In genomic region chr19:52527954-52528326, GRCh38 we compare ENCODE assay signal across 8 cellular contexts. TPM values are rescaled to one million over a fixed set of nuclear protein-coding genes. Genes with fewer than 3 reads are reported as not detected.
DNase-seq lines count a peak whose midpoint lies in the region; ATAC-seq, FAIRE-seq and TF ChIP-seq lines count a peak whose summit lies in the region.

No MANE protein-coding gene starts in this region.

- H3K36me3 ChIP-seq in CD8-positive, alpha-beta T cell (ENCODE audit: insufficient read depth, low read length): no peaks in the 10 kb centered on the region
- no peaks in the 10 kb centered on the region for H3K36me3 ChIP-seq in GM23338 (ENCODE audit: insufficient read depth)
- H3K36me3 ChIP-seq in Panc1 (ENCODE audit: control insufficient read depth, insufficient read depth, low read length): peaks cover 4% of the 10 kb centered on the region; the same call in 1 of the 2 replicates
- no peaks in the 10 kb centered on the region for H3K36me3 ChIP-seq in H1 (ENCODE audit: control insufficient read depth in 2 of 4, insufficient read depth in 4 of 4, low read length in 3 of 4)
- H3K36me3 ChIP-seq in vagina: no peaks in the 10 kb centered on the region

- POLR2A ChIA-PET in CD8-positive, alpha-beta T cell (lab: Charles Lee): no interaction called here
- POLR2A ChIA-PET in Panc1 (lab: Charles Lee): interaction anchor here (0.6 kb wide), 1 partner anchor 82 kb away, joined by 6 read pairs; no protein-coding TSS in a partner anchor
- POLR2A ChIA-PET in H1 (lab: Charles Lee; ENCODE audit: partially characterized antibody): interaction anchor here (0.7 kb wide), 1 partner anchor 32 kb away, joined by 3 read pairs; no protein-coding TSS in a partner anchor

- H3K56ac ChIP-seq in H1 (replicated peaks; ENCODE audit: insufficient read length, low read depth, low read length): no peak overlapping the region

- peak overlapping the region; percentile 54 to 69 (median 60); a peak in 6 of 7 replicates for H3K9ac ChIP-seq in H1 (replicated peaks in 1 of 4; ENCODE audit: extremely low read depth in 1 of 4, low read depth in 3 of 4, low read length in 3 of 4)

- TF ChIP-seq POLR2A in H1 (IDR thresholded peaks at IDR 0.05; ENCODE audit: control extremely low read depth in 1 of 2, low read depth in 2 of 2, low read length in 2 of 2): no peak; a peak in 1 of 3 replicates
- TF ChIP-seq POLR2A in vagina (IDR thresholded peaks at IDR 0.05): no peak

- peak overlapping the region; percentile 98 for H3K4me3 Mint-ChIP-seq in CD8-positive, alpha-beta T cell
- H3K4me3 Mint-ChIP-seq in GM23338 (peak overlapping the region; percentile 97), mesothelial cell of epicardium (peak overlapping the region; percentile 98)

- no peak for TF ChIP-seq RAD21 in H1 (IDR thresholded peaks at IDR 0.05 in 1 of 2, conservative IDR thresholded peaks at IDR 0.05 in 1 of 2; ENCODE audit: low read depth in 2 of 2, low read length in 2 of 2)

- no peak overlapping the region for H2BK12ac ChIP-seq in H1 (ENCODE audit: low read depth, low read length)

- H4K8ac ChIP-seq in H1 (ENCODE audit: extremely low read depth, insufficient read depth, low read length): peak overlapping the region; percentile 74; the same call in 1 of the 2 replicates

- no peak overlapping the region for H3K14ac ChIP-seq in H1 (ENCODE audit: insufficient read length)

- H3K36me3 Mint-ChIP-seq in CD8-positive, alpha-beta T cell: peaks cover 16% of the 10 kb centered on the region
- H3K36me3 Mint-ChIP-seq in GM23338 (ENCODE audit: low read depth): no peaks in the 10 kb centered on the region; the same call in 2 of the 3 replicates
- no peaks in the 10 kb centered on the region for H3K36me3 Mint-ChIP-seq in mesothelial cell of epicardium

- in situ Hi-C loops in Panc1 (cut with HindIII; ENCODE audit: low pct_unique_long_range_greater_than_20kb, low sequenced_read_pairs): no loop called here

- H4K5ac ChIP-seq in H1 (ENCODE audit: insufficient read length, low read depth, low read length): no peak overlapping the region

- peak overlapping the region; percentile 32 for H3K18ac ChIP-seq in H1 (ENCODE audit: extremely low read depth, low read length)

- H3K4me2 ChIP-seq in GM23338: peak overlapping the region; percentile 93
- H3K4me2 ChIP-seq in H1 (ENCODE audit: insufficient read depth in 1 of 2, low read depth in 2 of 2, low read length in 2 of 2): peak overlapping the region; percentile 66 to 95

- H2AK5ac ChIP-seq in H1 (ENCODE audit: low read depth, low read length): no peak overlapping the region

- no peak overlapping the region for H2BK15ac ChIP-seq in H1 (ENCODE audit: low read length)

- no peak for ATAC-seq in CD8-positive, alpha-beta T cell
- ATAC-seq in GM23338: peak; percentile 54
- peak; percentile 24 for ATAC-seq in Panc1

- no peaks in the 10 kb centered on the region for H3K9me2 ChIP-seq in GM23338 (ENCODE audit: insufficient read depth)

- no peak for DNase-seq in CD8-positive, alpha-beta T cell
- DNase-seq in GM23338 (ENCODE audit: low spot score) (peak; percentile 46), Panc1 (ENCODE audit: low read depth, low spot score) (no peak), H1 (ENCODE audit: low read depth in 1 of 2, low spot score in 2 of 2) (peak in 1 of 2 experiments; percentile 52), mesothelial cell of epicardium (ENCODE audit: low spot score in 2 of 2, unreplicated experiment in 2 of 2) (no peak), vagina (ENCODE audit: extremely low spot score in 2 of 2) (no peak)
- DNase-seq in effector CD8-positive, alpha-beta T cell (lab: John Stamatoyannopoulos, UW): no peak
- no peak for DNase-seq in stimulated activated CD4-positive, alpha-beta T cell treated with anti-CD3 and anti-CD28 coated beads, Interleukin-2, amount 100 ng/mL, for 24 hours

- BruUV-seq in Panc1 (replicated peaks; lab: Mats Ljungman, UMichigan): TSS peak; percentile 89

- H3K4ac ChIP-seq in H1 (replicated peaks; ENCODE audit: insufficient read length, low read depth, low read length): no peak overlapping the region

- 3% methylated on average over 17 of the region's 23 CpGs; no CpG with 5 or more reads in 1 of the 2 experiments for WGBS in H1 (ENCODE audit: extremely low coverage in 1 of 2, insufficient coverage in 1 of 2, insufficient read length in 1 of 2, insufficient replicate concordance in 2 of 2, low coverage in 1 of 2, low lambda C conversion rate in 2 of 2, missing lambda C conversion rate in 1 of 2), 2 experiments

- peak overlapping the region; percentile 89 for H2AFZ ChIP-seq in GM23338
- no peak overlapping the region; the same call in 1 of the 2 replicates for H2AFZ ChIP-seq in H1 (ENCODE audit: low read length)

- H3K9me3 Mint-ChIP-seq in CD8-positive, alpha-beta T cell: no peaks in the 10 kb centered on the region
- no peaks in the 10 kb centered on the region; the same call in 1 of the 3 replicates for H3K9me3 Mint-ChIP-seq in GM23338
- H3K9me3 Mint-ChIP-seq in mesothelial cell of epicardium: no peaks in the 10 kb centered on the region

- H3K4me1 Mint-ChIP-seq in CD8-positive, alpha-beta T cell (ENCODE audit: low read depth): peaks cover 31% of the 10 kb centered on the region
- H3K4me1 Mint-ChIP-seq in GM23338: peaks cover 7% of the 10 kb centered on the region
- H3K4me1 Mint-ChIP-seq in mesothelial cell of epicardium: peaks cover 23% of the 10 kb centered on the region

- TF ChIP-seq EP300 in H1 (IDR thresholded peaks at IDR 0.05; ENCODE audit: borderline replicate concordance in 1 of 2, low read depth in 2 of 2, low read length in 2 of 2): no peak

- H3K79me2 ChIP-seq in GM23338 (replicated peaks; ENCODE audit: insufficient read depth) (peaks cover 15% of the 10 kb centered on the region), H1 (ENCODE audit: control insufficient read depth in 1 of 2, insufficient read depth in 2 of 2, low read length in 2 of 2) (peaks cover 0 to 9% of the 10 kb centered on the region in 2 experiments; a peak in 2 of 4 replicates)

- peaks cover 13% of the 10 kb centered on the region for H3K4me1 ChIP-seq in CD8-positive, alpha-beta T cell (ENCODE audit: insufficient read depth, low read length)
- H3K4me1 ChIP-seq in GM23338 (ENCODE audit: insufficient read depth): peaks cover 6% of the 10 kb centered on the region
- no peaks in the 10 kb centered on the region; the same call in 1 of the 2 replicates for H3K4me1 ChIP-seq in Panc1 (ENCODE audit: control insufficient read depth, insufficient read depth, low read length)
- H3K4me1 ChIP-seq in H1 (replicated peaks in 1 of 4; ENCODE audit: control insufficient read depth in 3 of 4, insufficient read depth in 4 of 4, low read length in 3 of 4): peaks cover 0 to 2% (median 0%) of the 10 kb centered on the region in 4 experiments; a peak in 3 of 7 replicates
- H3K4me1 ChIP-seq in vagina: peaks cover 13% of the 10 kb centered on the region

- H3K23ac ChIP-seq in H1 (ENCODE audit: insufficient read length): no peak overlapping the region

- no peaks in the 10 kb centered on the region; the same call in 1 of the 2 replicates for H4K20me1 ChIP-seq in GM23338 (replicated peaks; ENCODE audit: insufficient read depth)
- H4K20me1 ChIP-seq in H1 (replicated peaks in 1 of 2; ENCODE audit: control insufficient read depth in 1 of 2, insufficient read depth in 2 of 2, low read length in 2 of 2): peaks cover 0 to 2% of the 10 kb centered on the region in 2 experiments

- no peaks in the 10 kb centered on the region for H3K27me3 Mint-ChIP-seq in CD8-positive, alpha-beta T cell (ENCODE audit: low read depth)
- H3K27me3 Mint-ChIP-seq in GM23338 (ENCODE audit: insufficient read depth, low read depth, poor library complexity): peaks cover 10% of the 10 kb centered on the region
- H3K27me3 Mint-ChIP-seq in mesothelial cell of epicardium (ENCODE audit: low read depth): no peaks in the 10 kb centered on the region

- peak overlapping the region; percentile 99 for H3K27ac Mint-ChIP-seq in CD8-positive, alpha-beta T cell
- H3K27ac Mint-ChIP-seq in GM23338 (peak overlapping the region; percentile 91), mesothelial cell of epicardium (peak overlapping the region; percentile 99)

- peaks cover 4% of the 10 kb centered on the region for H3F3A ChIP-seq in GM23338 (replicated peaks; ENCODE audit: low read depth)

- no peaks in the 10 kb centered on the region for H3K27me3 ChIP-seq in CD8-positive, alpha-beta T cell (ENCODE audit: insufficient read depth, low read length)
- H3K27me3 ChIP-seq in GM23338 (ENCODE audit: insufficient read depth) (no peaks in the 10 kb centered on the region), Panc1 (ENCODE audit: control insufficient read depth, insufficient read depth, low read length) (no peaks in the 10 kb centered on the region), H1 (replicated peaks in 1 of 4; ENCODE audit: control insufficient read depth in 3 of 4, extremely low read depth in 1 of 4, insufficient read depth in 3 of 4, low read length in 3 of 4) (no peaks in the 10 kb centered on the region), vagina (no peaks in the 10 kb centered on the region)

- H3K9me3 ChIP-seq in CD8-positive, alpha-beta T cell (ENCODE audit: low read length): no peaks in the 10 kb centered on the region
- 0 out of 2 replicates have a peak, but pooled peaks cover 3% of the 10 kb centered on the region for H3K9me3 ChIP-seq in Panc1 (ENCODE audit: control insufficient read depth, insufficient read depth, low read depth, low read length)
- no peaks in the 10 kb centered on the region for H3K9me3 ChIP-seq in H1 (ENCODE audit: insufficient read depth in 2 of 2, low read depth in 1 of 2, low read length in 1 of 2)
- H3K9me3 ChIP-seq in vagina: no peaks in the 10 kb centered on the region

- peaks cover 5% of the 10 kb centered on the region; the same call in 1 of the 2 replicates for H3K23me2 ChIP-seq in H1 (ENCODE audit: low read depth, low read length)

- H4K91ac ChIP-seq in H1 (replicated peaks; ENCODE audit: insufficient read length, low read length): no peak overlapping the region

- no peak for FAIRE-seq in H1 (lab: Jason Lieb, UNC)

- no peak overlapping the region for H2BK120ac ChIP-seq in H1 (replicated peaks; ENCODE audit: low read depth, low read length)

- intact Hi-C loops in CD8-positive, alpha-beta T cell (cut with DNase I, micrococcal nuclease): loop anchor here (1.0 to 5.0 kb wide), 17 partner anchors 7 to 939 kb away; partner anchors contain the start of genes ZNF611 (in 2 of the 2), ZNF701 (in 2 of the 2), ZNF766 (in 2 of the 2) and ZNF83 (in 2 of the 2)
- intact Hi-C loops in Panc1 (cut with micrococcal nuclease; ENCODE audit: unreplicated experiment) (no loop called here), vagina (cut with DNase I) (no loop called here)

- no peak for TF ChIP-seq CTCF in CD8-positive, alpha-beta T cell (IDR thresholded peaks at IDR 0.05)
- TF ChIP-seq CTCF in GM23338 (conservative IDR thresholded peaks at IDR 0.05; ENCODE audit: low read depth in 2 of 2): no peak
- no peak for TF ChIP-seq CTCF in Panc1 (IDR thresholded peaks at IDR 0.05)
- TF ChIP-seq CTCF in H1 (IDR thresholded peaks at IDR 0.05; ENCODE audit: control extremely low read depth in 1 of 3, insufficient read depth in 1 of 3, low read depth in 1 of 3, low read length in 3 of 3): no peak
- no peak for TF ChIP-seq CTCF in mesothelial cell of epicardium (IDR thresholded peaks at IDR 0.05; ENCODE audit: unreplicated experiment)
- no peak for TF ChIP-seq CTCF in vagina (IDR thresholded peaks at IDR 0.05)

- H3K79me1 ChIP-seq in H1 (ENCODE audit: low read depth, low read length): no peaks in the 10 kb centered on the region

- H3K4me3 ChIP-seq in CD8-positive, alpha-beta T cell (ENCODE audit: low read depth, low read length): peak overlapping the region; percentile 98
- H3K4me3 ChIP-seq in GM23338: peak overlapping the region; percentile 99
- peak overlapping the region; percentile 79 to 86 for H3K4me3 ChIP-seq in Panc1 (ENCODE audit: low read depth in 2 of 2, low read length in 2 of 2)
- peak overlapping the region; percentile 62 to 89 (median 87) for H3K4me3 ChIP-seq in H1 (ENCODE audit: extremely low read depth in 1 of 4, insufficient read depth in 2 of 4, low read depth in 3 of 4, low read length in 4 of 4)
- H3K4me3 ChIP-seq in vagina: peak overlapping the region; percentile 66 to 84

- CTCF ChIA-PET in CD8-positive, alpha-beta T cell (lab: Charles Lee): no interaction called here
- CTCF ChIA-PET in Panc1 (lab: Charles Lee): no interaction called here
- CTCF ChIA-PET in H1 (lab: Charles Lee; ENCODE audit: partially characterized antibody): no interaction called here

- H3K27ac ChIP-seq in CD8-positive, alpha-beta T cell (ENCODE audit: low read depth, low read length): peak overlapping the region; percentile 97
- no peak overlapping the region for H3K27ac ChIP-seq in GM23338 (ENCODE audit: low read depth)
- H3K27ac ChIP-seq in Panc1 (ENCODE audit: low read length): peak overlapping the region; percentile 89
- no peak overlapping the region; the same call in 1 of the 2 replicates for H3K27ac ChIP-seq in H1 (ENCODE audit: low read depth, low read length)
- H3K27ac ChIP-seq in vagina: peak overlapping the region; percentile 78

- H2BK5ac ChIP-seq in H1 (ENCODE audit: low read depth, low read length): no peak overlapping the region

- no peak overlapping the region for H2BK20ac ChIP-seq in H1 (ENCODE audit: low read length)

RNA-seq across cellular contexts. Expression of gene ZNF808, which starts 0.5 kb away (rescaled TPM):
- total RNA-seq in CD8-positive, alpha-beta T cell: 10 to 100 TPM; 16.4 to 19.2 TPM
- 27.1 and 32.1 TPM in 2 replicates for total RNA-seq in GM23338 (2014; rRNA removed; shearing (Covaris generic))
- 7.0 and 10.5 TPM in 2 replicates for polyA plus RNA-seq in GM23338 (2016; fragmentation: Nextera tagmentation; extraction: Ambion mirVana)
- 19.1 TPM for total RNA-seq in Panc1 (2021; ENCODE audit: unreplicated experiment)
- 1.8 TPM for polyA plus RNA-seq in Panc1 (2012; ENCODE audit: insufficient read length)
- total RNA-seq in H1 (2021; fragmentation: NEBNext Ultra II Directional; extraction: Animal tissue kit (Norgen Biotek cat#: 25700)): 23.1 and 25.9 TPM in 2 replicates
- polyA plus RNA-seq in H1 (2011; rRNA removed): 2.6 and 3.9 TPM in 2 replicates
- polyA plus RNA-seq in H1 (2011; cell fraction: cytosol; rRNA removed): 5.3 TPM
- 2.9 TPM for polyA plus RNA-seq in H1 (2011; cell fraction: nucleus; rRNA removed)
- 3.9 to 8.6 TPM (median 5.6 TPM) in 4 replicates for polyA plus RNA-seq in H1 (2012, experiment 1 of 2)
- 0.87 TPM for polyA plus RNA-seq in H1 (2012, experiment 2 of 2)
- 8.9 TPM for polyA plus RNA-seq in H1 (2013, experiment 1 of 2)
- polyA plus RNA-seq in H1 (2013, experiment 2 of 2): 9.0 TPM
- polyA minus RNA-seq in H1 (2011; rRNA and poly(A)+ RNA removed): 25.5 and 41.6 TPM in 2 replicates
- polyA minus RNA-seq in H1 (2011; cell fraction: cytosol; rRNA and poly(A)+ RNA removed): 16.7 TPM
- polyA minus RNA-seq in H1 (2011; cell fraction: nucleus; rRNA and poly(A)+ RNA removed): 27.7 TPM
- 35.8 to 37.5 TPM (median 36.7 TPM) in 3 replicates for total RNA-seq in mesothelial cell of epicardium
- 14.7 TPM for total RNA-seq in vagina

RNA-seq across cellular contexts. Expression of gene ZNF701, which starts 42.1 kb away (rescaled TPM):
- total RNA-seq in CD8-positive, alpha-beta T cell: 10 to 100 TPM; 11.2 to 11.9 TPM
- 24.7 TPM in 2 replicates for total RNA-seq in GM23338 (2014; rRNA removed; shearing (Covaris generic))
- polyA plus RNA-seq in GM23338 (2016; fragmentation: Nextera tagmentation; extraction: Ambion mirVana) (6.7 and 8.5 TPM in 2 replicates), H1 (2011; rRNA removed) (4.9 and 5.2 TPM in 2 replicates)
- total RNA-seq in Panc1 (2021; ENCODE audit: unreplicated experiment) (16.4 TPM), mesothelial cell of epicardium (26.3 TPM in 3 replicates), vagina (15.7 TPM)
- 5.5 TPM for polyA plus RNA-seq in Panc1 (2012; ENCODE audit: insufficient read length)
- 16.5 and 18.7 TPM in 2 replicates for total RNA-seq in H1 (2021; fragmentation: NEBNext Ultra II Directional; extraction: Animal tissue kit (Norgen Biotek cat#: 25700))
- 6.5 TPM for polyA plus RNA-seq in H1 (2011; cell fraction: cytosol; rRNA removed)
- polyA plus RNA-seq in H1 (2011; cell fraction: nucleus; rRNA removed): 7.0 TPM
- 5.2 to 10.5 TPM (median 6.4 TPM) in 4 replicates for polyA plus RNA-seq in H1 (2012, experiment 1 of 2)
- polyA plus RNA-seq in H1 (2012, experiment 2 of 2): 0.68 TPM
- polyA plus RNA-seq in H1 (2013, experiment 1 of 2): 9.3 TPM
- 8.7 TPM for polyA plus RNA-seq in H1 (2013, experiment 2 of 2)
- 25.5 and 25.7 TPM in 2 replicates for polyA minus RNA-seq in H1 (2011; rRNA and poly(A)+ RNA removed)
- 10.3 TPM for polyA minus RNA-seq in H1 (2011; cell fraction: cytosol; rRNA and poly(A)+ RNA removed)
- polyA minus RNA-seq in H1 (2011; cell fraction: nucleus; rRNA and poly(A)+ RNA removed): 23.5 TPM

Comparison
In these comparisons a context has a peak if more than half of its experiments do, and no peak if none do; other contexts are left out.
1. H3K27ac ChIP-seq: peak in CD8-positive, alpha-beta T cell (single experiment), Panc1 (single experiment) and vagina (single experiment); none in GM23338 (single experiment) and H1 (single experiment).
2. intact Hi-C loops: an anchor here in CD8-positive, alpha-beta T cell (1.0 to 5.0 kb wide); none called in Panc1 and vagina.
3. Peak in every context shown above with its lines, with median percentiles within 50 percentile points of each other: H3K4me3 ChIP-seq, H3K27ac Mint-ChIP-seq and H3K4me3 Mint-ChIP-seq.